ENCODE assay signal across 28 cellular contexts in genomic region chr1:171961861-171962260, GRCh38.
DNase-seq lines count a peak whose midpoint lies in the region; ATAC-seq and TF ChIP-seq lines count a peak whose summit lies in the region.
"Had no signal": no experiment of that assay in that cellular context is flagged by ENCODE, and none has a peak within 500 bp of the region (broad histone marks: within the 10 kb centered on the region; RNA-seq: fewer than 3 reads in every experiment).

No MANE protein-coding gene starts in this region.

- peak overlapping the region; percentile 45; the same call in 1 of the 2 replicates for H3K27ac ChIP-seq in OCI-LY3 (ENCODE audit: low read length)
- no peak overlapping the region for H3K27ac ChIP-seq in A673 (ENCODE audit: low read depth, low read length, poor library complexity, severe bottlenecking)
- H3K27ac ChIP-seq: breast epithelium, C4-2B, epithelial cell of prostate, neutrophil, sigmoid colon, VCaP had no signal

- peak overlapping the region; percentile 13; the same call in 1 of the 2 replicates for H3K9ac ChIP-seq in OCI-LY3 (ENCODE audit: low read length)

- peak overlapping the region; percentile 14; the same call in 1 of the 2 replicates for H3K4me3 ChIP-seq in OCI-LY3 (ENCODE audit: low read length)
- H3K4me3 ChIP-seq in A673 (ENCODE audit: low read depth, low read length, poor library complexity, severe bottlenecking): no peak overlapping the region
- H3K4me3 ChIP-seq: breast epithelium, MG63, sigmoid colon had no signal

- CTCF ChIA-PET in A673 (lab: Charles Lee): no interaction called here

- BruUV-seq in A673 (replicated peaks; lab: Mats Ljungman, UMichigan): no TSS peak

- H3K4me2 ChIP-seq in OCI-LY3 (ENCODE audit: low read length): peak overlapping the region; percentile 49

- H3K27me3 ChIP-seq in OCI-LY3 (ENCODE audit: low read depth, low read length) (no peaks in the 10 kb centered on the region), A673 (replicated peaks; ENCODE audit: insufficient read depth, low read depth, low read length, poor library complexity) (no peaks in the 10 kb centered on the region)
- H3K27me3 ChIP-seq: breast epithelium, MG63, neutrophil, sigmoid colon had no signal

- peaks cover 6% of the 10 kb centered on the region for H3K36me3 ChIP-seq in OCI-LY3 (replicated peaks; ENCODE audit: low read depth, low read length)
- no peaks in the 10 kb centered on the region for H3K36me3 ChIP-seq in A673 (ENCODE audit: insufficient read depth, low read length, poor library complexity, severe bottlenecking)
- H3K36me3 ChIP-seq: breast epithelium, MG63, neutrophil, sigmoid colon had no signal

- no peaks in the 10 kb centered on the region for H3K79me2 ChIP-seq in OCI-LY3 (ENCODE audit: low read length)

- intact Hi-C loops in A673 (cut with micrococcal nuclease; ENCODE audit: unreplicated experiment): no loop called here

- peak overlapping the region; percentile 80; the same call in 1 of the 2 replicates for H2AFZ ChIP-seq in OCI-LY3 (ENCODE audit: low read depth, low read length)

- POLR2A ChIA-PET in A673 (lab: Charles Lee; ENCODE audit: low non-redundant PET): no interaction called here

- no peak for DNase-seq in activated CD4-positive, alpha-beta T cell treated with anti-CD3 and anti-CD28 coated beads, Interleukin-2, amount 50 U/mL, for 48 hours
- no peak for DNase-seq in A673 (ENCODE audit: low spot score)
- no peak for DNase-seq in AG08396 (ENCODE audit: low spot score)
- DNase-seq: activated CD4-positive, alpha-beta T cell treated with anti-CD3 and anti-CD28 coated beads, Interleukin-2, amount 10 ng/mL, durations not matched to agents 7 days and 5 days; activated naive CD4-positive, alpha-beta T cell treated with anti-CD3 and anti-CD28 coated beads, Interleukin-2, amount 50 U/mL, for 16 hours; amygdala; H7; KBM-7; left ventricle myocardium superior; MG63; naive B cell; NCI-H2029 treated with DMSO at 0.1 percent for 48 hours; NCI-H69; SIG-M5; sigmoid colon; stimulated activated naive B cell treated with anti-CD40 and anti-IgM and Interleukin-4, amounts not matched to agents 10 μg/mL and 1 μg/mL and 100 μg/mL, for 72 hours; SW 1271; T-helper 9 cell had no signal

- no peaks in the 10 kb centered on the region; the same call in none of the 2 replicates for H3K9me3 ChIP-seq in OCI-LY3 (ENCODE audit: insufficient read depth, low read length)
- no peaks in the 10 kb centered on the region for H3K9me3 ChIP-seq in A673 (ENCODE audit: low read depth, low read length, poor library complexity, severe bottlenecking)
- H3K9me3 ChIP-seq: breast epithelium, MG63, neutrophil, sigmoid colon had no signal

- ATAC-seq in GM18861 (IDR thresholded peaks at IDR 0.05; ENCODE audit: unreplicated experiment) (peak; percentile 85), GM21390 (IDR thresholded peaks at IDR 0.05; ENCODE audit: unreplicated experiment) (peak; percentile 57), HG03108 (IDR thresholded peaks at IDR 0.05; ENCODE audit: unreplicated experiment) (peak; percentile 63), HG02763 (IDR thresholded peaks at IDR 0.05; ENCODE audit: unreplicated experiment) (no peak)
- ATAC-seq: left ventricle myocardium superior; stimulated activated naive B cell treated with anti-CD40 and anti-IgM and Interleukin-4, amounts not matched to agents 10 μg/mL and 1 μg/mL and 100 μg/mL, for 72 hours had no signal

- H4K20me1 ChIP-seq in OCI-LY3 (ENCODE audit: insufficient read depth, low read length): no peaks in the 10 kb centered on the region

- no peak for TF ChIP-seq CTCF in OCI-LY3 (IDR thresholded peaks at IDR 0.05; ENCODE audit: low read depth, low read length)
- no peak for TF ChIP-seq CTCF in A673 (conservative IDR thresholded peaks at IDR 0.05; ENCODE audit: low read depth, low read length)

- H3K4me1 ChIP-seq in OCI-LY3 (ENCODE audit: low read length) (peaks cover 23% of the 10 kb centered on the region), A673 (ENCODE audit: insufficient read depth, low read length, poor library complexity, severe bottlenecking) (no peaks in the 10 kb centered on the region)
- H3K4me1 ChIP-seq: breast epithelium, sigmoid colon had no signal
